In genomic region chr11:73982990-73983763, GRCh38 we compare ENCODE assay signal across 8 cellular contexts. TPM values are rescaled to one million over a fixed set of nuclear protein-coding genes. Genes with fewer than 3 reads are reported as not detected.
DNase-seq lines count a peak whose midpoint lies in the region; TF ChIP-seq lines count a peak whose summit lies in the region.

No MANE protein-coding gene starts in this region.

- no peaks in the 10 kb centered on the region for H3K9me3 Mint-ChIP-seq in activated naive CD4-positive, alpha-beta T cell treated with anti-CD3 and anti-CD28 coated beads for 36 hours

- intact Hi-C loops in activated naive CD4-positive, alpha-beta T cell treated with anti-CD3 and anti-CD28 coated beads for 36 hours (cut with micrococcal nuclease) = loop anchor here (1.0 kb wide), 3 partner anchors 9 to 222 kb away; partner anchors contain the start of gene RAB6A

- CTCF ChIA-PET in HEK293T (lab: Yijun Ruan, JAX) = no interaction called here
- CTCF ChIA-PET in activated naive CD4-positive, alpha-beta T cell treated with anti-CD3 and anti-CD28 coated beads for 36 hours (lab: Charles Lee) = interaction anchor here (0.5 to 1.2 kb wide), 2 partner anchors 13 to 228 kb away, joined by 3 read pairs; no protein-coding TSS in a partner anchor

- peak overlapping the region; percentile 53 for H3K4me3 ChIP-seq in SJSA1

- H3K9me3 ChIP-seq in SJSA1 (replicated peaks) = no peaks in the 10 kb centered on the region

- H3K36me3 Mint-ChIP-seq in activated naive CD4-positive, alpha-beta T cell treated with anti-CD3 and anti-CD28 coated beads for 36 hours (ENCODE audit: low read depth) = peaks cover 38% of the 10 kb centered on the region

- DNase-seq in GM04503 (ENCODE audit: low read depth) = peak; percentile 27
- DNase-seq in HEK293T (ENCODE audit: extremely low spot score) = peak; percentile 96
- DNase-seq in MV-4-11 (lab: John Stamatoyannopoulos, UW) = peak; percentile 98
- DNase-seq in SJSA1 (ENCODE audit: low read depth in 1 of 2, low spot score in 2 of 2) = peak; percentile 78 to 82
- DNase-seq in activated naive CD4-positive, alpha-beta T cell treated with anti-CD3 and anti-CD28 coated beads for 36 hours = peak; percentile 96
- DNase-seq in globus pallidus (ENCODE audit: low spot score) = peak; percentile 96
- peak; percentile 38 to 96 (median 89) for DNase-seq in nucleus accumbens (lab: John Stamatoyannopoulos, UW)
- DNase-seq in superior temporal gyrus (ENCODE audit: extremely low spot score) = peak; percentile 93

- H3K27me3 ChIP-seq in SJSA1 (replicated peaks) = no peaks in the 10 kb centered on the region

- H3K27ac Mint-ChIP-seq in activated naive CD4-positive, alpha-beta T cell treated with anti-CD3 and anti-CD28 coated beads for 36 hours = peak overlapping the region; percentile 99

- H3K27ac ChIP-seq in SJSA1 = peak overlapping the region; percentile 67

- POLR2A ChIA-PET in HEK293T (lab: Yijun Ruan, JAX) = interaction anchor here (0.6 to 2.5 kb wide), 24 partner anchors 9 to 609 kb away, joined by 3 to 16 read pairs (median 4); partner anchors contain the start of genes C2CD3, FAM168A, LIPT2 and POLD3

- no peaks in the 10 kb centered on the region for H3K27me3 Mint-ChIP-seq in activated naive CD4-positive, alpha-beta T cell treated with anti-CD3 and anti-CD28 coated beads for 36 hours (ENCODE audit: low read depth)

- H3K36me3 ChIP-seq in SJSA1 = no peaks in the 10 kb centered on the region

- peaks cover 45% of the 10 kb centered on the region for H3K4me1 Mint-ChIP-seq in activated naive CD4-positive, alpha-beta T cell treated with anti-CD3 and anti-CD28 coated beads for 36 hours (ENCODE audit: low read depth)

- H3K4me3 Mint-ChIP-seq in activated naive CD4-positive, alpha-beta T cell treated with anti-CD3 and anti-CD28 coated beads for 36 hours = peak overlapping the region; percentile 98

- peaks cover 12% of the 10 kb centered on the region for H3K4me1 ChIP-seq in SJSA1 (replicated peaks)

TF ChIP-seq in HEK293T, 16 proteins besides CTCF, POLR2A, EP300 and RAD21:
- no peak for TF ChIP-seq CTBP1 (IDR thresholded peaks at IDR 0.05; ENCODE audit: borderline replicate concordance)
- TF ChIP-seq NFRKB (IDR thresholded peaks at IDR 0.05) = no peak
- no peak for TF ChIP-seq HDGF (IDR thresholded peaks at IDR 0.05; ENCODE audit: borderline replicate concordance)
- no peak for TF ChIP-seq ARNT (IDR thresholded peaks at IDR 0.05)
- no peak for TF ChIP-seq SP1 (IDR thresholded peaks at IDR 0.05)
- TF ChIP-seq, protein P1, sequence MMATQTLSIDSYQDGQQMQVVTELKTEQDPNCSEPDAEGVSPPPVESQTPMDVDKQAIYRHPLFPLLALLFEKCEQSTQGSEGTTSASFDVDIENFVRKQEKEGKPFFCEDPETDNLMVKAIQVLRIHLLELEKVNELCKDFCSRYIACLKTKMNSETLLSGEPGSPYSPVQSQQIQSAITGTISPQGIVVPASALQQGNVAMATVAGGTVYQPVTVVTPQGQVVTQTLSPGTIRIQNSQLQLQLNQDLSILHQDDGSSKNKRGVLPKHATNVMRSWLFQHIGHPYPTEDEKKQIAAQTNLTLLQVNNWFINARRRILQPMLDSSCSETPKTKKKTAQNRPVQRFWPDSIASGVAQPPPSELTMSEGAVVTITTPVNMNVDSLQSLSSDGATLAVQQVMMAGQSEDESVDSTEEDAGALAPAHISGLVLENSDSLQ (IDR thresholded peaks at IDR 0.05) = peak; percentile 39
- TF ChIP-seq SUZ12 (IDR thresholded peaks at IDR 0.05) = no peak
- TF ChIP-seq FOXA1 (IDR thresholded peaks at IDR 0.05) = no peak
- TF ChIP-seq LEF1 (IDR thresholded peaks at IDR 0.05; ENCODE audit: borderline replicate concordance) = no peak
- TF ChIP-seq FOXM1 (IDR thresholded peaks at IDR 0.05; ENCODE audit: borderline replicate concordance) = peak; percentile 79
- peak; percentile 93 for TF ChIP-seq L3MBTL2 (conservative IDR thresholded peaks at IDR 0.05)
- no peak for TF ChIP-seq ZNF384 (IDR thresholded peaks at IDR 0.05)
- no peak for TF ChIP-seq TARDBP (IDR thresholded peaks at IDR 0.05)
- no peak for TF ChIP-seq FOXK2 (IDR thresholded peaks at IDR 0.05)
- TF ChIP-seq BHLHE40 (IDR thresholded peaks at IDR 0.05; ENCODE audit: borderline replicate concordance) = no peak
- TF ChIP-seq ELF4 (IDR thresholded peaks at IDR 0.05) = no peak

RNA-seq across cellular contexts. Expression of gene UCP2, which starts 0.5 kb away (rescaled TPM):
- 1.0 and 2.0 TPM in 2 replicates for total RNA-seq in SJSA1 (2014; rRNA removed; shearing (Covaris generic))
- total RNA-seq in activated naive CD4-positive, alpha-beta T cell treated with anti-CD3 and anti-CD28 coated beads for 36 hours = 100 to 1,000 TPM; 149 to 157 TPM

RNA-seq across cellular contexts. Expression of gene UCP3, which starts 25.7 kb away (rescaled TPM):
- total RNA-seq in SJSA1 (2014; rRNA removed; shearing (Covaris generic)) = 0.08 TPM in 1 of 2 replicates, not detected in the other
- under 1 TPM; 0.32 to 0.83 TPM for total RNA-seq in activated naive CD4-positive, alpha-beta T cell treated with anti-CD3 and anti-CD28 coated beads for 36 hours

RNA-seq across cellular contexts. Expression of gene DNAJB13, which starts 32.4 kb away (rescaled TPM):
- not detected in 2 replicates for total RNA-seq in SJSA1 (2014; rRNA removed; shearing (Covaris generic))
- under 1 TPM in 1 of 2 experiments, not detected in 1; 0.26 TPM for total RNA-seq in activated naive CD4-positive, alpha-beta T cell treated with anti-CD3 and anti-CD28 coated beads for 36 hours

Comparison
In these comparisons a context has a peak if more than half of its experiments do, and no peak if none do; other contexts are left out.
1. Peak in every context shown above with its lines: DNase-seq, H3K4me3 ChIP-seq and H3K27ac ChIP-seq.
2. DNase-seq: peak in every context shown above with its lines; median percentile 98 in MV-4-11; 96 in HEK293T; 96 in activated naive CD4-positive, alpha-beta T cell treated with anti-CD3 and anti-CD28 coated beads for 36 hours; 96 in globus pallidus; 93 in superior temporal gyrus; 89 in nucleus accumbens; 80 in SJSA1; 27 in GM04503.
3. RNA of gene UCP2, which starts 0.5 kb away (total RNA-seq): 149 to 157 TPM in activated naive CD4-positive, alpha-beta T cell treated with anti-CD3 and anti-CD28 coated beads for 36 hours; 1.0 to 2.0 TPM in SJSA1; every median in the first group is over 10 times any median in the second.